Comparison of ENCODE assay signal across 8 cellular contexts in genomic region chr15:92899910-92900711, GRCh38. TPM values are rescaled to one million over a fixed set of nuclear protein-coding genes. Genes with fewer than 3 reads are reported as not detected.
DNase-seq lines count a peak whose midpoint lies in the region; ATAC-seq and TF ChIP-seq lines count a peak whose summit lies in the region.

CHD2 (plus strand) TSS chr15:92900324; CDS start chr15:92901238, 914 bp downstream.

- no peaks in the 10 kb centered on the region; the same call in 1 of the 2 replicates for H4K20me1 ChIP-seq in SK-N-SH (ENCODE audit: insufficient read depth)

- TF ChIP-seq RAD21 in SK-N-SH (IDR thresholded peaks at IDR 0.05; ENCODE audit: low read length), result peak; percentile 16; the same call in 1 of the 2 replicates

- H3K4me3 Mint-ChIP-seq in activated naive CD8-positive, alpha-beta T cell, result peak within 1 kb of the TSS; percentile 99

- peaks cover 96% of the 10 kb centered on the region for H3K79me2 ChIP-seq in SK-N-SH (ENCODE audit: insufficient read depth)

- H3K27ac ChIP-seq in SK-N-SH (ENCODE audit: low read depth in 2 of 2, low read length in 1 of 2), result peak within 1 kb of the TSS; percentile 99 to 100
- H3K27ac ChIP-seq in ovary, result peak within 1 kb of the TSS; percentile 96 to 97
- peak within 1 kb of the TSS; percentile 97 for H3K27ac ChIP-seq in vagina

- H3F3A ChIP-seq in SK-N-SH (replicated peaks; ENCODE audit: insufficient read depth), result peaks cover 80% of the 10 kb centered on the region

- intact Hi-C loops in Right ventricle myocardium inferior (cut with DNase I) (loop anchor here (1.0 to 5.0 kb wide), 2 partner anchors 17 to 68 kb away; no protein-coding TSS in a partner anchor), ovary (cut with DNase I) (loop anchor here in 2 of 4 donors (2.0 to 5.0 kb wide), 2 partner anchors 17 to 93 kb away; no protein-coding TSS in a partner anchor), vagina (cut with DNase I) (loop anchor here (5.0 kb wide), 2 partner anchors 78 to 93 kb away; no protein-coding TSS in a partner anchor)

- CTCF ChIA-PET in SK-N-SH (lab: Yijun Ruan, JAX), result interaction anchor here (0.6 to 1.9 kb wide), 10 partner anchors 8 to 130 kb away, joined by 3 to 7 read pairs (median 4); no protein-coding TSS in a partner anchor

- peaks cover 58% of the 10 kb centered on the region for H3K4me1 Mint-ChIP-seq in activated naive CD8-positive, alpha-beta T cell (ENCODE audit: low read depth)

- DNase-seq in NCI-H1092 (lab: John Stamatoyannopoulos, UW) (peak; percentile 89), SK-N-SH (peak; percentile 84), Right ventricle myocardium inferior (ENCODE audit: missing footprints) (peak; percentile 73), ovary (peak; percentile 56 to 73 (median 70)), vagina (ENCODE audit: extremely low spot score in 2 of 2) (peak in 1 of 2 donors; percentile 87)

- H3K9me3 Mint-ChIP-seq in activated naive CD8-positive, alpha-beta T cell (ENCODE audit: low read depth), result peaks cover 12% of the 10 kb centered on the region

- peak within 1 kb of the TSS; percentile 82 for H3K4me2 ChIP-seq in SK-N-SH

- WGBS in SK-N-SH (ENCODE audit: low lambda C conversion rate), result under 1% methylated on average over 14 of the region's 14 CpGs
- WGBS in ovary, 3 donors, result 0 to 1% (median 0%) methylated on average over 14 of the region's 14 CpGs

- ATAC-seq in HG02623 (IDR thresholded peaks at IDR 0.05; ENCODE audit: unreplicated experiment), result peak; percentile 63
- peak; percentile 45 for ATAC-seq in Right ventricle myocardium inferior

- H3K27ac Mint-ChIP-seq in activated naive CD8-positive, alpha-beta T cell, result peak within 1 kb of the TSS; percentile 99

- H3K4me1 ChIP-seq in SK-N-SH (ENCODE audit: control insufficient read depth in 1 of 2, insufficient read depth in 2 of 2, low read depth in 1 of 2, low read length in 1 of 2), result peaks cover 0 to 4% of the 10 kb centered on the region in 2 experiments; a peak in 3 of 4 replicates
- no peaks in the 10 kb centered on the region for H3K4me1 ChIP-seq in ovary (ENCODE audit: insufficient read depth)
- peaks cover 57% of the 10 kb centered on the region for H3K4me1 ChIP-seq in vagina

- H3K9me2 ChIP-seq in SK-N-SH, result no peaks in the 10 kb centered on the region

- H3K36me3 Mint-ChIP-seq in activated naive CD8-positive, alpha-beta T cell, result peaks cover 43% of the 10 kb centered on the region

- H3K36me3 ChIP-seq in SK-N-SH (replicated peaks in 1 of 2; ENCODE audit: control insufficient read depth in 1 of 2, insufficient read depth in 2 of 2, low read length in 1 of 2) (peaks cover 43 to 72% of the 10 kb centered on the region in 2 experiments), ovary (no peaks in the 10 kb centered on the region), vagina (peaks cover 0 to 12% of the 10 kb centered on the region in 2 donors)

- no peak within 1 kb of the TSS; the same call in 1 of the 2 replicates for H2AFZ ChIP-seq in SK-N-SH (ENCODE audit: low read depth)

- no peaks in the 10 kb centered on the region for H3K27me3 Mint-ChIP-seq in activated naive CD8-positive, alpha-beta T cell

- no peaks in the 10 kb centered on the region for H3K9me3 ChIP-seq in SK-N-SH
- no peaks in the 10 kb centered on the region for H3K9me3 ChIP-seq in ovary
- no peaks in the 10 kb centered on the region for H3K9me3 ChIP-seq in vagina

- TF ChIP-seq EP300 in SK-N-SH (IDR thresholded peaks at IDR 0.05; ENCODE audit: borderline replicate concordance in 1 of 2, low read depth in 1 of 2, low read length in 1 of 2) (no peak), ovary (IDR thresholded peaks at IDR 0.05) (no peak)

- POLR2A ChIA-PET in SK-N-SH (lab: Yijun Ruan, JAX), result interaction anchor here (0.5 to 2.8 kb wide), 11 partner anchors 15 to 91 kb away, joined by 3 to 43 read pairs (median 4); no protein-coding TSS in a partner anchor

- H3K27me3 ChIP-seq in SK-N-SH (ENCODE audit: insufficient read depth), result no peaks in the 10 kb centered on the region
- no peaks in the 10 kb centered on the region for H3K27me3 ChIP-seq in ovary
- H3K27me3 ChIP-seq in vagina, result no peaks in the 10 kb centered on the region

- peak within 1 kb of the TSS; percentile 53 for H3K4me3 ChIP-seq in GM12875 (ENCODE audit: low read depth, low read length)
- H3K4me3 ChIP-seq in SK-N-SH (ENCODE audit: low read depth in 2 of 2, low read length in 1 of 2), result peak within 1 kb of the TSS; percentile 77 to 86
- peak within 1 kb of the TSS; percentile 71 for H3K4me3 ChIP-seq in ovary
- H3K4me3 ChIP-seq in vagina, result peak within 1 kb of the TSS; percentile 50 to 55

- TF ChIP-seq POLR2A in ovary (IDR thresholded peaks at IDR 0.05) (peak; percentile 74), vagina (IDR thresholded peaks at IDR 0.05) (peak in 1 of 2 donors; percentile 84)

- no peak for TF ChIP-seq CTCF in GM12875 (IDR thresholded peaks at IDR 0.05; ENCODE audit: borderline replicate concordance, insufficient read depth, low read depth, low read length)
- no peak for TF ChIP-seq CTCF in SK-N-SH (IDR thresholded peaks at IDR 0.05)
- peak in 1 of 3 donors; percentile 8 for TF ChIP-seq CTCF in ovary (IDR thresholded peaks at IDR 0.05)
- TF ChIP-seq CTCF in vagina (IDR thresholded peaks at IDR 0.05), result no peak

- peak within 1 kb of the TSS; percentile 98 for H3K9ac ChIP-seq in SK-N-SH

TF ChIP-seq in SK-N-SH, 30 proteins besides CTCF, POLR2A, EP300 and RAD21 (continues in another document):
- TF ChIP-seq USF2 (IDR thresholded peaks at IDR 0.05; ENCODE audit: borderline replicate concordance, low read depth, low read length) (no peak), FOSL2 (IDR thresholded peaks at IDR 0.05; ENCODE audit: borderline replicate concordance, low read depth) (no peak), RFX5 (IDR thresholded peaks at IDR 0.05; ENCODE audit: low read length) (no peak; the same call in 1 of the 2 replicates), TEAD4 (IDR thresholded peaks at IDR 0.05; ENCODE audit: borderline replicate concordance, insufficient read depth) (0 out of 2 replicates have a peak, but pooled peaks have one; percentile 12), CHD2 (IDR thresholded peaks at IDR 0.05; ENCODE audit: low read length, partially characterized antibody) (peak; percentile 70), IRF3 (IDR thresholded peaks at IDR 0.05; ENCODE audit: low read depth, low read length) (no peak), YY1 (IDR thresholded peaks at IDR 0.05; ENCODE audit: low read depth) (peak; percentile 87), RCOR1 (IDR thresholded peaks at IDR 0.05; ENCODE audit: low read length) (peak; percentile 59; the same call in 1 of the 2 replicates), FOXM1 (IDR thresholded peaks at IDR 0.05; ENCODE audit: low read depth) (no peak), ZBTB33 (IDR thresholded peaks at IDR 0.05; ENCODE audit: borderline replicate concordance, low read depth) (no peak), TCF12 (IDR thresholded peaks at IDR 0.05) (no peak), NFIC (IDR thresholded peaks at IDR 0.05; ENCODE audit: borderline replicate concordance) (no peak; the same call in 1 of the 2 replicates), SMC3 (IDR thresholded peaks at IDR 0.05; ENCODE audit: low read depth, low read length) (0 out of 2 replicates have a peak, but pooled peaks have one; percentile 11), MEF2A (IDR thresholded peaks at IDR 0.05; ENCODE audit: borderline replicate concordance, low read depth) (no peak)

RNA-seq across cellular contexts. Expression of gene CHD2, which starts in this region (rescaled TPM):
- polyA plus RNA-seq in SK-N-SH (2012; rRNA removed), result 25.3 and 28.6 TPM in 2 replicates
- polyA plus RNA-seq in SK-N-SH (2012; cell fraction: cytosol; rRNA removed), result 21.5 and 21.8 TPM in 2 replicates
- polyA plus RNA-seq in SK-N-SH (2012; cell fraction: nucleus; rRNA removed), result 73.6 and 98.5 TPM in 2 replicates
- 45.9 TPM for total RNA-seq in Right ventricle myocardium inferior
- 100 to 1,000 TPM in 4 of 7 donors, 10 to 100 TPM in 3; 83.8 to 146 (median 106) TPM for total RNA-seq in ovary
- polyA plus RNA-seq in ovary, result 10 to 100 TPM; 43.6 to 73.9 TPM
- 100 TPM for total RNA-seq in vagina
